In the genomic region with DNA sequence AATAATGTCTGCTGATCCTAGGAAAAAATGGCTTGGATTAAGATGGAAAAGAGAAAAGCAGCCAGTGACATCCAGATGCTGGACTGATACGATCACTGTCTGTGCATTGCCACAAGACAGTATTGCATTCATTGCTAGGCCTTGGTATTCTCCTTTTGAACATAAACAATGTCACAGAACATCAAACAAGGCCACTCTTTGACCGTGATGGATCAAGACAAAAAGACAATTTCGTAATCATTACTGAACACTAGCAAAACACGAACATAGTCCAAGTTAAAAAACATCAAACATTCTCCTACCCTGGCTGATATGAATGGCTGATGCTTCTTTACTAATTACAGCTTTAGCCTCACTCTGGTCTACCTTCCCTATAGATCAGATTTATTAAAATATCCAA, we compare ENCODE assay signal across 24 cellular contexts.
A peak's percentile ranks its signal among the peaks of the same experiment; 100 is the strongest.
DNase-seq lines count a peak whose midpoint lies in the region; ATAC-seq and TF ChIP-seq lines count a peak whose summit lies in the region.
"Had no signal": no experiment of that assay in that cellular context is flagged by ENCODE, and none has a peak within 500 bp of the region (broad histone marks: within the 10 kb centered on the region; RNA-seq: fewer than 3 reads in every experiment).

No MANE protein-coding gene starts in this region.

- H3K4me3 ChIP-seq in liver (ENCODE audit: low read depth in 1 of 3, low read length in 3 of 3): no peak overlapping the region
- no peak overlapping the region for H3K4me3 ChIP-seq in MM.1S (ENCODE audit: low read length)
- no peak overlapping the region for H3K4me3 ChIP-seq in esophagus muscularis mucosa
- H3K4me3 ChIP-seq: A549, BLaER1 had no signal

- H3K4me2 ChIP-seq in MM.1S (ENCODE audit: low read depth, low read length): no peak overlapping the region
- H3K4me2 ChIP-seq: A549, BLaER1 had no signal

- TF ChIP-seq POLR2A in esophagus muscularis mucosa (IDR thresholded peaks at IDR 0.05; ENCODE audit: low read depth): no peak

- intact Hi-C loops in esophagus muscularis mucosa (cut with DNase I): no loop called here

- H2AFZ ChIP-seq in MM.1S (ENCODE audit: low read length): no peak overlapping the region

- H3K4me1 ChIP-seq in liver (ENCODE audit: control insufficient read depth in 4 of 4, insufficient read depth in 4 of 4, low read length in 3 of 4) (peaks cover 0 to 5% (median 3%) of the 10 kb centered on the region in 4 donors), MM.1S (ENCODE audit: low read length) (no peaks in the 10 kb centered on the region), esophagus muscularis mucosa (no peaks in the 10 kb centered on the region)
- H3K4me1 ChIP-seq: A549, BE2C, BLaER1, Caco-2 had no signal

- WGBS in liver: 32% methylated on average over 4 of the region's 4 CpGs
- 50% methylated on average over 4 of the region's 4 CpGs for WGBS in esophagus muscularis mucosa

- no peak for TF ChIP-seq RAD21 in liver (IDR thresholded peaks at IDR 0.05)

- H3K79me2 ChIP-seq in MM.1S (ENCODE audit: low read length): no peaks in the 10 kb centered on the region

- peak; percentile 82 for ATAC-seq in left lobe of liver
- ATAC-seq: A549; CD8-positive, alpha-beta T cell had no signal

- H3F3A ChIP-seq in MM.1S (ENCODE audit: insufficient read depth, low read length): no peaks in the 10 kb centered on the region

- H3K36me3 ChIP-seq in liver (ENCODE audit: control insufficient read depth in 4 of 4, insufficient read depth in 3 of 4, low read depth in 1 of 4, low read length in 3 of 4) (no peaks in the 10 kb centered on the region), MM.1S (replicated peaks; ENCODE audit: insufficient read depth, low read length) (no peaks in the 10 kb centered on the region), esophagus muscularis mucosa (no peaks in the 10 kb centered on the region)
- H3K36me3 ChIP-seq: BE2C, BLaER1 had no signal

- no peaks in the 10 kb centered on the region for H3K27me3 ChIP-seq in liver (ENCODE audit: control insufficient read depth in 4 of 4, insufficient read depth in 4 of 4, low read length in 3 of 4)
- no peaks in the 10 kb centered on the region for H3K27me3 ChIP-seq in MM.1S (replicated peaks; ENCODE audit: insufficient read depth, low read length)
- H3K27me3 ChIP-seq in esophagus muscularis mucosa: no peaks in the 10 kb centered on the region
- H3K27me3 ChIP-seq: BE2C had no signal

- TF ChIP-seq CTCF in liver (IDR thresholded peaks at IDR 0.05; ENCODE audit: low read depth, low read length, missing input control) (no peak), MM.1S (IDR thresholded peaks at IDR 0.05; ENCODE audit: low read length) (no peak), esophagus muscularis mucosa (IDR thresholded peaks at IDR 0.05) (no peak)

- DNase-seq in Ammon's horn (ENCODE audit: low spot score): peak; percentile 1
- no peak for DNase-seq in left lobe of liver (ENCODE audit: low spot score)
- DNase-seq in medulla oblongata (ENCODE audit: extremely low spot score): peak; percentile 2
- DNase-seq in MM.1S: no peak
- DNase-seq in esophagus muscularis mucosa (ENCODE audit: extremely low spot score): no peak
- no peak for DNase-seq in NCI-H446 (lab: John Stamatoyannopoulos, UW)
- DNase-seq in NCI-H748 (lab: John Stamatoyannopoulos, UW; ENCODE audit: unreplicated experiment): no peak
- DNase-seq: AML-193; BE2C; C1 segment of cervical spinal cord; Caco-2; Calu3; CD4-positive, alpha-beta T cell; CD8-positive, alpha-beta T cell; DMS153; DMS53; DMS79; DND-41; EL; GF-D8 had no signal

- H4K20me1 ChIP-seq in MM.1S (ENCODE audit: insufficient read depth, low read length): no peaks in the 10 kb centered on the region
- H4K20me1 ChIP-seq: BLaER1 had no signal

- no peaks in the 10 kb centered on the region for H3K9me2 ChIP-seq in MM.1S (replicated peaks; ENCODE audit: insufficient read depth, low read length)

- H3K9ac ChIP-seq in liver (ENCODE audit: low read depth in 1 of 2, low read length in 2 of 2): no peak overlapping the region
- no peak overlapping the region for H3K9ac ChIP-seq in MM.1S (ENCODE audit: low read length)
- H3K9ac ChIP-seq: BLaER1 had no signal

- no peak for TF ChIP-seq EP300 in esophagus muscularis mucosa (IDR thresholded peaks at IDR 0.05)

- H3K27ac ChIP-seq in liver (ENCODE audit: low read depth in 1 of 2, low read length in 2 of 2) (no peak overlapping the region), MM.1S (ENCODE audit: low read length) (no peak overlapping the region), esophagus muscularis mucosa (replicated peaks in 1 of 4) (no peak overlapping the region)
- H3K27ac ChIP-seq: 22Rv1, A549, BLaER1 had no signal

- no peaks in the 10 kb centered on the region for H3K9me3 ChIP-seq in liver (ENCODE audit: control insufficient read depth in 4 of 4, low read length in 3 of 4)
- no peaks in the 10 kb centered on the region for H3K9me3 ChIP-seq in MM.1S (replicated peaks; ENCODE audit: insufficient read depth, low read length)
- H3K9me3 ChIP-seq in esophagus muscularis mucosa: no peaks in the 10 kb centered on the region
- H3K9me3 ChIP-seq: A549, BE2C, BLaER1, Caco-2 had no signal

TF ChIP-seq in liver, 16 proteins besides CTCF, POLR2A, EP300 and RAD21:
- no peak for TF ChIP-seq GABPA (IDR thresholded peaks at IDR 0.05 in 1 of 2, conservative IDR thresholded peaks at IDR 0.05 in 1 of 2)
- TF ChIP-seq RXRA (IDR thresholded peaks at IDR 0.05): peak in 1 of 2 donors; percentile 36
- TF ChIP-seq FOXA1 (IDR thresholded peaks at IDR 0.05): no peak
- TF ChIP-seq EGR1 (IDR thresholded peaks at IDR 0.05; ENCODE audit: low read depth in 2 of 2): no peak
- TF ChIP-seq HNF4A (conservative IDR thresholded peaks at IDR 0.05): peak; percentile 68 to 73
- TF ChIP-seq SP1 (IDR thresholded peaks at IDR 0.05): peak; percentile 32
- TF ChIP-seq, protein P1, sequence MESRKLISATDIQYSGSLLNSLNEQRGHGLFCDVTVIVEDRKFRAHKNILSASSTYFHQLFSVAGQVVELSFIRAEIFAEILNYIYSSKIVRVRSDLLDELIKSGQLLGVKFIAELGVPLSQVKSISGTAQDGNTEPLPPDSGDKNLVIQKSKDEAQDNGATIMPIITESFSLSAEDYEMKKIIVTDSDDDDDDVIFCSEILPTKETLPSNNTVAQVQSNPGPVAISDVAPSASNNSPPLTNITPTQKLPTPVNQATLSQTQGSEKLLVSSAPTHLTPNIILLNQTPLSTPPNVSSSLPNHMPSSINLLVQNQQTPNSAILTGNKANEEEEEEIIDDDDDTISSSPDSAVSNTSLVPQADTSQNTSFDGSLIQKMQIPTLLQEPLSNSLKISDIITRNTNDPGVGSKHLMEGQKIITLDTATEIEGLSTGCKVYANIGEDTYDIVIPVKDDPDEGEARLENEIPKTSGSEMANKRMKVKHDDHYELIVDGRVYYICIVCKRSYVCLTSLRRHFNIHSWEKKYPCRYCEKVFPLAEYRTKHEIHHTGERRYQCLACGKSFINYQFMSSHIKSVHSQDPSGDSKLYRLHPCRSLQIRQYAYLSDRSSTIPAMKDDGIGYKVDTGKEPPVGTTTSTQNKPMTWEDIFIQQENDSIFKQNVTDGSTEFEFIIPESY (IDR thresholded peaks at IDR 0.05): no peak

Comparison
In these comparisons a context has a peak if more than half of its experiments do, and no peak if none do; other contexts are left out.
1. DNase-seq: peak in Ammon's horn (single experiment) and medulla oblongata (single experiment); none in left lobe of liver (single experiment), MM.1S (single experiment), esophagus muscularis mucosa (single experiment), NCI-H446 (0 of 2) and NCI-H748 (single experiment).